ENCODE assay signal across 14 cellular contexts in the genomic region with DNA sequence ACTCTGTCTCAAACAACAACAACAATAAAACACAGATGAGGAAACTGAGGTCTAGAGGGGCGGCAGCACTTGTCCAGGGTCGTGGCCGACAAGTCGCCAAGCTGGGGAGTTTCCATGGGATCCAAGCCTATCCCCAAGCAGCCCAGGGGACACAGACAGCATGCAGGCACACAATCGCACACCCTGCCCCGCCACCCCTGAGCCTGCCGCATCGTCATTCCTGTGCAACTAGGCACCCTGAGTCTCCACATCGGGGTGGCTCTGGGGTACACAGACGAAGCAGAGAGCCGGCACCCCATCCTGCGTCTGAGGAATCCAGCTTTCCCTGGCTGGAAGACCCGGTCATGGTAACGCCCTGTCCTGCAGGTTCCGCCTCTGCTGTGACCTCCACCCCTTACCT. TPM values are rescaled to one million over a fixed set of nuclear protein-coding genes. Genes with fewer than 3 reads are reported as not detected.
A peak's percentile ranks its signal among the peaks of the same experiment; 100 is the strongest.
DNase-seq lines count a peak whose midpoint lies in the region; TF ChIP-seq lines count a peak whose summit lies in the region.
"Had no signal": no experiment of that assay in that cellular context is flagged by ENCODE, and none has a peak within 500 bp of the region (broad histone marks: within the 10 kb centered on the region; RNA-seq: fewer than 3 reads in every experiment).

No MANE protein-coding gene starts in this region.

- peaks cover 3% of the 10 kb centered on the region for H3K27me3 Mint-ChIP-seq in activated CD4-positive, alpha-beta memory T cell treated with anti-CD3 and anti-CD28 coated beads for 36 hours
- H3K27me3 Mint-ChIP-seq in activated CD4-positive, alpha-beta memory T cell treated with anti-CD3 and anti-CD28 coated beads, Interleukin-2, amount 10 ng/mL, durations not matched to agents 7 days and 5 days, result peaks cover 21% of the 10 kb centered on the region
- no peaks in the 10 kb centered on the region for H3K27me3 Mint-ChIP-seq in Calu3 (ENCODE audit: unreplicated experiment)
- no peaks in the 10 kb centered on the region for H3K27me3 Mint-ChIP-seq in dendritic cell treated with granulocyte-macrophage colony-stimulating factor and Interleukin-4, amounts not matched to agents 40 ng/mL and 50 ng/mL, for 4 days
- H3K27me3 Mint-ChIP-seq in mesothelial cell of epicardium (ENCODE audit: low read depth), result no peaks in the 10 kb centered on the region
- H3K27me3 Mint-ChIP-seq: stimulated activated naive CD8-positive, alpha-beta T cell treated with anti-CD3 and anti-CD28 coated beads, Interleukin-15, amount 100 ng/mL, for 72 hours had no signal

- no peak overlapping the region for H3K4me3 ChIP-seq in trophoblast cell (ENCODE audit: low read depth, low read length)
- H3K4me3 ChIP-seq: A549, cardiac muscle cell, GM23248, skin epidermis, tibial nerve had no signal

- intact Hi-C loops in activated CD4-positive, alpha-beta memory T cell treated with anti-CD3 and anti-CD28 coated beads for 36 hours (cut with micrococcal nuclease), result loop anchor here (1.0 to 2.0 kb wide), 2 partner anchors 65 to 163 kb away; no protein-coding TSS in a partner anchor
- intact Hi-C loops in Calu3 (cut with micrococcal nuclease; ENCODE audit: unreplicated experiment), result no loop called here
- intact Hi-C loops in dendritic cell treated with granulocyte-macrophage colony-stimulating factor and Interleukin-4, amounts not matched to agents 40 ng/mL and 50 ng/mL, for 4 days (cut with micrococcal nuclease), result no loop called here

- H3K79me2 ChIP-seq in trophoblast cell (ENCODE audit: control insufficient read depth, insufficient read depth, low read length, poor library complexity), result peaks cover 17% of the 10 kb centered on the region

- BruUV-seq in Calu3 (replicated peaks; lab: Mats Ljungman, UMichigan), result no TSS peak

- H3K4me3 Mint-ChIP-seq in activated CD4-positive, alpha-beta memory T cell treated with anti-CD3 and anti-CD28 coated beads for 36 hours, result no peak overlapping the region
- no peak overlapping the region for H3K4me3 Mint-ChIP-seq in activated CD4-positive, alpha-beta memory T cell treated with anti-CD3 and anti-CD28 coated beads, Interleukin-2, amount 10 ng/mL, durations not matched to agents 7 days and 5 days
- no peak overlapping the region for H3K4me3 Mint-ChIP-seq in Calu3 (ENCODE audit: low read depth, unreplicated experiment)
- no peak overlapping the region for H3K4me3 Mint-ChIP-seq in dendritic cell treated with granulocyte-macrophage colony-stimulating factor and Interleukin-4, amounts not matched to agents 40 ng/mL and 50 ng/mL, for 4 days
- no peak overlapping the region for H3K4me3 Mint-ChIP-seq in mesothelial cell of epicardium

- no peak for DNase-seq in activated CD4-positive, alpha-beta memory T cell treated with anti-CD3 and anti-CD28 coated beads for 36 hours
- DNase-seq in activated CD4-positive, alpha-beta memory T cell treated with anti-CD3 and anti-CD28 coated beads, Interleukin-2, amount 10 ng/mL, durations not matched to agents 7 days and 5 days, result no peak
- DNase-seq in Calu3 (no peak), trophoblast cell (no peak), NOMO-1 (lab: John Stamatoyannopoulos, UW; ENCODE audit: unreplicated experiment in 2 of 2) (no peak), GM19238 (ENCODE audit: insufficient read length, low spot score) (no peak), mesothelial cell of epicardium (ENCODE audit: low spot score in 2 of 2, unreplicated experiment in 2 of 2) (no peak)

- no peak overlapping the region for H3K4ac ChIP-seq in trophoblast cell (ENCODE audit: low read depth, low read length)

- H3K9ac ChIP-seq in trophoblast cell (ENCODE audit: low read length), result no peak overlapping the region
- H3K9ac ChIP-seq: GM23248 had no signal

- H3K4me1 Mint-ChIP-seq in activated CD4-positive, alpha-beta memory T cell treated with anti-CD3 and anti-CD28 coated beads for 36 hours (ENCODE audit: low read depth), result peaks cover 47% of the 10 kb centered on the region
- peaks cover 56% of the 10 kb centered on the region for H3K4me1 Mint-ChIP-seq in activated CD4-positive, alpha-beta memory T cell treated with anti-CD3 and anti-CD28 coated beads, Interleukin-2, amount 10 ng/mL, durations not matched to agents 7 days and 5 days
- H3K4me1 Mint-ChIP-seq in Calu3 (ENCODE audit: low read depth, unreplicated experiment), result peaks cover 26% of the 10 kb centered on the region
- peaks cover 55% of the 10 kb centered on the region for H3K4me1 Mint-ChIP-seq in dendritic cell treated with granulocyte-macrophage colony-stimulating factor and Interleukin-4, amounts not matched to agents 40 ng/mL and 50 ng/mL, for 4 days (ENCODE audit: low read depth)
- peaks cover 34% of the 10 kb centered on the region for H3K4me1 Mint-ChIP-seq in mesothelial cell of epicardium

- H4K12ac ChIP-seq in trophoblast cell (ENCODE audit: low read depth, low read length), result no peak overlapping the region

- H2BK12ac ChIP-seq in trophoblast cell (ENCODE audit: low read length), result no peak overlapping the region

- no peaks in the 10 kb centered on the region for H3K36me3 ChIP-seq in trophoblast cell (ENCODE audit: control insufficient read depth in 1 of 2, insufficient read depth in 2 of 2, low read length in 2 of 2)
- H3K36me3 ChIP-seq: cardiac muscle cell, tibial nerve had no signal

- no peaks in the 10 kb centered on the region for H3K27me3 ChIP-seq in trophoblast cell (ENCODE audit: insufficient read depth, low read length)
- H3K27me3 ChIP-seq: cardiac muscle cell, tibial nerve had no signal

- H3K9me3 ChIP-seq in trophoblast cell (ENCODE audit: insufficient read depth, low read depth, low read length), result no peaks in the 10 kb centered on the region
- H3K9me3 ChIP-seq: A549, tibial nerve had no signal

- H4K91ac ChIP-seq in trophoblast cell (ENCODE audit: low read depth, low read length), result no peak overlapping the region

- TF ChIP-seq CTCF in Calu3 (IDR thresholded peaks at IDR 0.05; ENCODE audit: unreplicated experiment) (no peak), mesothelial cell of epicardium (IDR thresholded peaks at IDR 0.05; ENCODE audit: unreplicated experiment) (no peak)

- peaks cover 17 to 21% of the 10 kb centered on the region in 2 experiments for H3K4me1 ChIP-seq in trophoblast cell (ENCODE audit: control insufficient read depth in 1 of 2, insufficient read depth in 2 of 2, low read length in 2 of 2)

- H4K8ac ChIP-seq in trophoblast cell (ENCODE audit: low read depth, low read length), result no peak overlapping the region

- H3K79me1 ChIP-seq in trophoblast cell (ENCODE audit: low read length), result peaks cover 35% of the 10 kb centered on the region

- no peak overlapping the region for H2AFZ ChIP-seq in trophoblast cell (ENCODE audit: insufficient read depth, low read length, poor library complexity)
- H2AFZ ChIP-seq: GM23248 had no signal

- no peak overlapping the region for H3K4me2 ChIP-seq in trophoblast cell (ENCODE audit: low read length)

- no peak overlapping the region for H2BK5ac ChIP-seq in trophoblast cell (ENCODE audit: low read depth, low read length, poor library complexity)

- no peak overlapping the region for H3K18ac ChIP-seq in trophoblast cell (ENCODE audit: low read length)

- POLR2A ChIA-PET in activated CD4-positive, alpha-beta memory T cell treated with anti-CD3 and anti-CD28 coated beads for 36 hours (lab: Charles Lee), result interaction anchor here (1.0 to 2.0 kb wide), 2 partner anchors 50 to 65 kb away, joined by 3 to 7 read pairs; no protein-coding TSS in a partner anchor
- POLR2A ChIA-PET in activated CD4-positive, alpha-beta memory T cell treated with anti-CD3 and anti-CD28 coated beads, Interleukin-2, amount 10 ng/mL, durations not matched to agents 7 days and 5 days (lab: Charles Lee), result interaction anchor here (0.9 to 1.5 kb wide), 4 partner anchors 25 to 162 kb away, joined by 3 to 4 read pairs (median 4); no protein-coding TSS in a partner anchor

- peak overlapping the region; percentile 0 for H2AK5ac ChIP-seq in trophoblast cell (ENCODE audit: low read length)

- no peaks in the 10 kb centered on the region for H3K36me3 Mint-ChIP-seq in activated CD4-positive, alpha-beta memory T cell treated with anti-CD3 and anti-CD28 coated beads for 36 hours
- H3K36me3 Mint-ChIP-seq in activated CD4-positive, alpha-beta memory T cell treated with anti-CD3 and anti-CD28 coated beads, Interleukin-2, amount 10 ng/mL, durations not matched to agents 7 days and 5 days (ENCODE audit: low read depth), result no peaks in the 10 kb centered on the region
- H3K36me3 Mint-ChIP-seq in Calu3 (ENCODE audit: insufficient read depth, unreplicated experiment), result peaks cover 67% of the 10 kb centered on the region
- no peaks in the 10 kb centered on the region for H3K36me3 Mint-ChIP-seq in dendritic cell treated with granulocyte-macrophage colony-stimulating factor and Interleukin-4, amounts not matched to agents 40 ng/mL and 50 ng/mL, for 4 days (ENCODE audit: low read depth)
- H3K36me3 Mint-ChIP-seq in mesothelial cell of epicardium, result no peaks in the 10 kb centered on the region

- no peak overlapping the region for H3K27ac ChIP-seq in trophoblast cell (ENCODE audit: low read depth, low read length)
- H3K27ac ChIP-seq: cardiac muscle cell, GM23248 had no signal

- H2BK120ac ChIP-seq in trophoblast cell (ENCODE audit: insufficient read depth, low read length, poor library complexity), result no peak overlapping the region

- no CpG with 5 or more reads among the region's 15 CpGs for WGBS in trophoblast cell (ENCODE audit: extremely low coverage, insufficient coverage, insufficient read length)

- H3K27ac Mint-ChIP-seq in activated CD4-positive, alpha-beta memory T cell treated with anti-CD3 and anti-CD28 coated beads for 36 hours, result peak overlapping the region; percentile 85
- no peak overlapping the region for H3K27ac Mint-ChIP-seq in activated CD4-positive, alpha-beta memory T cell treated with anti-CD3 and anti-CD28 coated beads, Interleukin-2, amount 10 ng/mL, durations not matched to agents 7 days and 5 days
- H3K27ac Mint-ChIP-seq in Calu3 (ENCODE audit: unreplicated experiment) (peak overlapping the region; percentile 28), mesothelial cell of epicardium (no peak overlapping the region)
- peak overlapping the region; percentile 93 for H3K27ac Mint-ChIP-seq in dendritic cell treated with granulocyte-macrophage colony-stimulating factor and Interleukin-4, amounts not matched to agents 40 ng/mL and 50 ng/mL, for 4 days

- CTCF ChIA-PET in activated CD4-positive, alpha-beta memory T cell treated with anti-CD3 and anti-CD28 coated beads for 36 hours (lab: Charles Lee), result interaction anchor here (0.7 to 3.1 kb wide), 17 partner anchors 9 to 195 kb away, joined by 3 to 32 read pairs (median 4); no protein-coding TSS in a partner anchor
- CTCF ChIA-PET in activated CD4-positive, alpha-beta memory T cell treated with anti-CD3 and anti-CD28 coated beads, Interleukin-2, amount 10 ng/mL, durations not matched to agents 7 days and 5 days (lab: Charles Lee), result interaction anchor here (0.9 to 4.1 kb wide), 10 partner anchors 9 to 163 kb away, joined by 3 to 33 read pairs (median 4); no protein-coding TSS in a partner anchor
- CTCF ChIA-PET in Calu3 (lab: Charles Lee), result interaction anchor here (0.7 to 3.5 kb wide), 4 partner anchors 16 to 118 kb away, joined by 3 to 48 read pairs (median 8); no protein-coding TSS in a partner anchor

- H3K23ac ChIP-seq in trophoblast cell (ENCODE audit: low read length), result no peak overlapping the region

- H3K9me3 Mint-ChIP-seq in activated CD4-positive, alpha-beta memory T cell treated with anti-CD3 and anti-CD28 coated beads for 36 hours, result no peaks in the 10 kb centered on the region
- no peaks in the 10 kb centered on the region for H3K9me3 Mint-ChIP-seq in activated CD4-positive, alpha-beta memory T cell treated with anti-CD3 and anti-CD28 coated beads, Interleukin-2, amount 10 ng/mL, durations not matched to agents 7 days and 5 days
- H3K9me3 Mint-ChIP-seq in Calu3 (ENCODE audit: low read depth, unreplicated experiment), result no peaks in the 10 kb centered on the region
- no peaks in the 10 kb centered on the region for H3K9me3 Mint-ChIP-seq in dendritic cell treated with granulocyte-macrophage colony-stimulating factor and Interleukin-4, amounts not matched to agents 40 ng/mL and 50 ng/mL, for 4 days
- H3K9me3 Mint-ChIP-seq in mesothelial cell of epicardium, result no peaks in the 10 kb centered on the region
- H3K9me3 Mint-ChIP-seq: stimulated activated naive CD8-positive, alpha-beta T cell treated with anti-CD3 and anti-CD28 coated beads, Interleukin-15, amount 100 ng/mL, for 72 hours had no signal

- no peak overlapping the region for H3K14ac ChIP-seq in trophoblast cell (ENCODE audit: low read length)

RNA-seq across cellular contexts. Expression of a gene that starts 29.2 kb away (rescaled TPM):
- 1,000 to 10,000 TPM; 9,547 to 9,912 TPM for total RNA-seq in activated CD4-positive, alpha-beta memory T cell treated with anti-CD3 and anti-CD28 coated beads for 36 hours
- over 10,000 TPM; 11,429 to 11,435 TPM for total RNA-seq in activated CD4-positive, alpha-beta memory T cell treated with anti-CD3 and anti-CD28 coated beads, Interleukin-2, amount 10 ng/mL, durations not matched to agents 7 days and 5 days
- total RNA-seq in Calu3 (2022) (5,869 and 6,282 TPM in 2 replicates), mesothelial cell of epicardium (3,506 to 3,552 TPM (median 3,513 TPM) in 3 replicates)
- polyA plus RNA-seq in trophoblast cell (2013), result 11,522 and 11,821 TPM in 2 replicates

RNA-seq across cellular contexts. Expression of a gene that starts 33.0 kb away (rescaled TPM):
- total RNA-seq in activated CD4-positive, alpha-beta memory T cell treated with anti-CD3 and anti-CD28 coated beads for 36 hours, result 10 to 100 TPM in 1 of 2 experiments, 1 to 10 TPM in 1; 9.2 to 10.9 TPM
- total RNA-seq in activated CD4-positive, alpha-beta memory T cell treated with anti-CD3 and anti-CD28 coated beads, Interleukin-2, amount 10 ng/mL, durations not matched to agents 7 days and 5 days, result 10 to 100 TPM in 1 of 2 experiments, 1 to 10 TPM in 1; 9.7 to 11.1 TPM
- total RNA-seq in Calu3 (2022) (3.9 and 7.6 TPM in 2 replicates), mesothelial cell of epicardium (242 to 247 TPM (median 245 TPM) in 3 replicates)
- 507 and 526 TPM in 2 replicates for polyA plus RNA-seq in trophoblast cell (2013)

RNA-seq across cellular contexts. Expression of a gene that starts 46.0 kb away (rescaled TPM):
- 1 to 10 TPM; 8.1 to 8.2 TPM for total RNA-seq in activated CD4-positive, alpha-beta memory T cell treated with anti-CD3 and anti-CD28 coated beads for 36 hours
- total RNA-seq in activated CD4-positive, alpha-beta memory T cell treated with anti-CD3 and anti-CD28 coated beads, Interleukin-2, amount 10 ng/mL, durations not matched to agents 7 days and 5 days, result 10 to 100 TPM in 1 of 2 experiments, 1 to 10 TPM in 1; 9.4 to 10.1 TPM
- total RNA-seq in Calu3 (2022) (40.0 and 45.8 TPM in 2 replicates), mesothelial cell of epicardium (13.3 to 14.8 TPM (median 13.9 TPM) in 3 replicates)
- 10.7 and 11.6 TPM in 2 replicates for polyA plus RNA-seq in trophoblast cell (2013)

Comparison
In these comparisons a context has a peak if more than half of its experiments do, and no peak if none do; other contexts are left out.
1. H3K27ac Mint-ChIP-seq: peak in activated CD4-positive, alpha-beta memory T cell treated with anti-CD3 and anti-CD28 coated beads for 36 hours (single experiment), Calu3 (single experiment) and dendritic cell treated with granulocyte-macrophage colony-stimulating factor and Interleukin-4, amounts not matched to agents 40 ng/mL and 50 ng/mL, for 4 days (single experiment); none in activated CD4-positive, alpha-beta memory T cell treated with anti-CD3 and anti-CD28 coated beads, Interleukin-2, amount 10 ng/mL, durations not matched to agents 7 days and 5 days (single experiment) and mesothelial cell of epicardium (single experiment).
2. RNA of a gene that starts 33.0 kb away (total RNA-seq): 242 to 247 TPM in mesothelial cell of epicardium; 9.7 to 11.1 TPM in activated CD4-positive, alpha-beta memory T cell treated with anti-CD3 and anti-CD28 coated beads, Interleukin-2, amount 10 ng/mL, durations not matched to agents 7 days and 5 days, 9.2 to 10.9 TPM in activated CD4-positive, alpha-beta memory T cell treated with anti-CD3 and anti-CD28 coated beads for 36 hours and 3.9 to 7.6 TPM in Calu3; every median in the first group is over 10 times any median in the second.